2 cellular contexts compared by ENCODE assay signal in the genomic region with DNA sequence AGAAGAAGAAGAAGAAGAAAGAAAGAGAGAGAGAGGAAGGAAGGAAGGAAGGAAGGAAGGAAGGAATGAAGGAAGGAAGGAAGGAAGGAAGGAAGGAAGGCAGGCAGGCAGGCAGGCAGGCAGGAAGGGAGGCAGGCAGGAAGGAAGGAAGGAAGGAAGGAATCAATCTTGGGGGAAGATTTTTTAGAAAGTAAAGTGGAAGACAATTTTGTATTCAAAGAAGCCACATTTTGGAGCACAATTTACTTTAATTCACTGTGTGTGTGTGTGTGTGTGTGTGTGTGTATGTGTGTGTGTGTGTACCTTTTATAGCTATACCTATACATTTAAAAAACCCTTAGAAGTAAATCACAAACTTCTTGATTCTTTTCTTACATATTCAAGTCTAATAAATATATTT. TPM values are rescaled to one million over a fixed set of nuclear protein-coding genes. Genes with fewer than 3 reads are reported as not detected.
"Had no signal": no experiment of that assay in that cellular context is flagged by ENCODE, and none has a peak within 500 bp of the region (broad histone marks: within the 10 kb centered on the region; RNA-seq: fewer than 3 reads in every experiment).

No MANE protein-coding gene starts in this region.

RNA-seq across cellular contexts. Expression of gene COL21A1, which starts 13.2 kb away (rescaled TPM):
- total RNA-seq: OCI-LY7, PC-9 had no signal
